ENCODE assay signal across 8 cellular contexts in genomic region chr17:81291662-81292061, GRCh38. TPM values are rescaled to one million over a fixed set of nuclear protein-coding genes. Genes with fewer than 3 reads are reported as not detected.
DNase-seq lines count a peak whose midpoint lies in the region; ATAC-seq and TF ChIP-seq lines count a peak whose summit lies in the region.

No MANE protein-coding gene starts in this region.

- ATAC-seq in HG03175 (IDR thresholded peaks at IDR 0.05; ENCODE audit: unreplicated experiment): no peak

- DNase-seq in NCI-H446 (lab: John Stamatoyannopoulos, UW) (peak; percentile 47 to 64), NCI-H446 treated with DMSO at 0.1 percent for 48 hours (lab: John Stamatoyannopoulos, UW) (no peak), NCI-H2196 (lab: John Stamatoyannopoulos, UW; ENCODE audit: unreplicated experiment) (peak; percentile 67), dorsolateral prefrontal cortex (peak in 6 of 10 donors; percentile 36 to 68 (median 52)), mesenchymal stem cell (peak; percentile 62)
- DNase-seq in activated CD4-positive, alpha-beta T cell treated with anti-CD3 and anti-CD28 coated beads, Interleukin-2, amount 50 U/mL, for 24 hours (ENCODE audit: low read depth in 1 of 2, low spot score in 1 of 2): peak; percentile 43 to 67
- peak; percentile 35 to 40 for DNase-seq in stimulated activated CD8-positive, alpha-beta memory T cell treated with anti-CD3 and anti-CD28 coated beads, Interleukin-7, amount 100 ng/mL, for 1 hour (ENCODE audit: low read depth in 2 of 2)

- H2BK120ac ChIP-seq in mesenchymal stem cell (ENCODE audit: low read depth, low read length): no peak overlapping the region

- H3K14ac ChIP-seq in mesenchymal stem cell (ENCODE audit: low read length in 2 of 2): no peak overlapping the region

- H2AFZ ChIP-seq in mesenchymal stem cell (ENCODE audit: low read depth, low read length): no peak overlapping the region

- no peak overlapping the region for H3K4ac ChIP-seq in mesenchymal stem cell (ENCODE audit: low read depth in 1 of 2, low read length in 2 of 2)

- H3K9ac ChIP-seq in mesenchymal stem cell (ENCODE audit: low read length): no peak overlapping the region

- WGBS in mesenchymal stem cell: 61% methylated on average over 14 of the region's 16 CpGs

- H3K27ac ChIP-seq in dorsolateral prefrontal cortex (peak overlapping the region in 1 of 59 donors; percentile 13), mesenchymal stem cell (ENCODE audit: low read length, poor library complexity, severe bottlenecking) (no peak overlapping the region)

- H3K4me3 ChIP-seq in dorsolateral prefrontal cortex (no peak overlapping the region), mesenchymal stem cell (ENCODE audit: insufficient read depth in 1 of 2, low read depth in 1 of 2, low read length in 2 of 2) (no peak overlapping the region)

- no peak overlapping the region for H2AK5ac ChIP-seq in mesenchymal stem cell (ENCODE audit: low read length, severe bottlenecking)

- peak overlapping the region in 1 of 2 experiments; percentile 9 for H3K23ac ChIP-seq in mesenchymal stem cell (ENCODE audit: low read length in 2 of 2)

- H3K27me3 ChIP-seq in dorsolateral prefrontal cortex (no peaks in the 10 kb centered on the region), mesenchymal stem cell (ENCODE audit: control insufficient read depth in 1 of 2, insufficient read depth in 1 of 2, low read length in 2 of 2) (no peaks in the 10 kb centered on the region)

- no peak overlapping the region for H2BK5ac ChIP-seq in mesenchymal stem cell (ENCODE audit: low read depth, low read length, poor library complexity, severe bottlenecking)

- peak in 55 of 56 donors; percentile 13 to 82 (median 68) for TF ChIP-seq CTCF in dorsolateral prefrontal cortex (IDR thresholded peaks at IDR 0.05 in 54 of 56, conservative IDR thresholded peaks at IDR 0.05 in 2 of 56; ENCODE audit: low read depth in 1 of 56, partially characterized antibody in 56 of 56)

- H3K36me3 ChIP-seq in mesenchymal stem cell (ENCODE audit: control insufficient read depth in 1 of 2, insufficient read depth in 2 of 2, low read depth in 1 of 2, low read length in 2 of 2): peaks cover 18 to 36% of the 10 kb centered on the region in 2 experiments

- no peak overlapping the region for H2BK15ac ChIP-seq in mesenchymal stem cell (ENCODE audit: low read depth, poor library complexity, severe bottlenecking)

- H3K18ac ChIP-seq in mesenchymal stem cell (ENCODE audit: low read depth in 1 of 2, low read length in 2 of 2): no peak overlapping the region

- no peak overlapping the region for H4K91ac ChIP-seq in mesenchymal stem cell (ENCODE audit: low read length)

- H3K4me1 ChIP-seq in mesenchymal stem cell (ENCODE audit: control insufficient read depth, insufficient read depth, low read depth, low read length): peaks cover 18% of the 10 kb centered on the region

- no peak overlapping the region for H2BK12ac ChIP-seq in mesenchymal stem cell (ENCODE audit: low read length in 2 of 2)

- no peaks in the 10 kb centered on the region for H3K9me3 ChIP-seq in mesenchymal stem cell (ENCODE audit: control insufficient read depth, low read length)

- no peak overlapping the region for H4K8ac ChIP-seq in mesenchymal stem cell (ENCODE audit: low read length)

- peaks cover 44% of the 10 kb centered on the region for H3K79me1 ChIP-seq in mesenchymal stem cell (replicated peaks; ENCODE audit: low read length, poor library complexity, severe bottlenecking)

- intact Hi-C loops in dorsolateral prefrontal cortex (cut with DNase I): loop anchor here (5.0 to 10.0 kb wide), 3 partner anchors 83 to 191 kb away; partner anchors contain the start of gene BAHCC1 (in 1 of the 2)

- H3K4me2 ChIP-seq in mesenchymal stem cell (ENCODE audit: low read length, poor library complexity, severe bottlenecking): no peak overlapping the region

RNA-seq across cellular contexts. Expression of gene SLC38A10, which starts 3.4 kb away (rescaled TPM):
- total RNA-seq in dorsolateral prefrontal cortex: 10 to 100 TPM; 30.0 to 80.0 (median 48.8) TPM
- 54.5 TPM for polyA plus RNA-seq in mesenchymal stem cell (2013, experiment 1 of 2)
- 52.5 TPM for polyA plus RNA-seq in mesenchymal stem cell (2013, experiment 2 of 2)

RNA-seq across cellular contexts. Expression of gene NDUFAF8, which starts 52.5 kb away (rescaled TPM):
- 10 to 100 TPM; 23.8 to 70.9 (median 46.9) TPM for total RNA-seq in dorsolateral prefrontal cortex
- polyA plus RNA-seq in mesenchymal stem cell (2013, experiment 1 of 2): 206 TPM
- 215 TPM for polyA plus RNA-seq in mesenchymal stem cell (2013, experiment 2 of 2)

RNA-seq across cellular contexts. Expression of gene TEPSIN, which starts 52.8 kb away (rescaled TPM):
- total RNA-seq in dorsolateral prefrontal cortex: 10 to 100 TPM; 12.8 to 46.5 (median 27.3) TPM
- polyA plus RNA-seq in mesenchymal stem cell (2013, experiment 1 of 2): 17.7 TPM
- polyA plus RNA-seq in mesenchymal stem cell (2013, experiment 2 of 2): 18.9 TPM
